8 cellular contexts compared by ENCODE assay signal in genomic region chr6:7541175-7542064, GRCh38. TPM values are rescaled to one million over a fixed set of nuclear protein-coding genes. Genes with fewer than 3 reads are reported as not detected.
DNase-seq lines count a peak whose midpoint lies in the region; ATAC-seq and TF ChIP-seq lines count a peak whose summit lies in the region.

A gene with protein sequence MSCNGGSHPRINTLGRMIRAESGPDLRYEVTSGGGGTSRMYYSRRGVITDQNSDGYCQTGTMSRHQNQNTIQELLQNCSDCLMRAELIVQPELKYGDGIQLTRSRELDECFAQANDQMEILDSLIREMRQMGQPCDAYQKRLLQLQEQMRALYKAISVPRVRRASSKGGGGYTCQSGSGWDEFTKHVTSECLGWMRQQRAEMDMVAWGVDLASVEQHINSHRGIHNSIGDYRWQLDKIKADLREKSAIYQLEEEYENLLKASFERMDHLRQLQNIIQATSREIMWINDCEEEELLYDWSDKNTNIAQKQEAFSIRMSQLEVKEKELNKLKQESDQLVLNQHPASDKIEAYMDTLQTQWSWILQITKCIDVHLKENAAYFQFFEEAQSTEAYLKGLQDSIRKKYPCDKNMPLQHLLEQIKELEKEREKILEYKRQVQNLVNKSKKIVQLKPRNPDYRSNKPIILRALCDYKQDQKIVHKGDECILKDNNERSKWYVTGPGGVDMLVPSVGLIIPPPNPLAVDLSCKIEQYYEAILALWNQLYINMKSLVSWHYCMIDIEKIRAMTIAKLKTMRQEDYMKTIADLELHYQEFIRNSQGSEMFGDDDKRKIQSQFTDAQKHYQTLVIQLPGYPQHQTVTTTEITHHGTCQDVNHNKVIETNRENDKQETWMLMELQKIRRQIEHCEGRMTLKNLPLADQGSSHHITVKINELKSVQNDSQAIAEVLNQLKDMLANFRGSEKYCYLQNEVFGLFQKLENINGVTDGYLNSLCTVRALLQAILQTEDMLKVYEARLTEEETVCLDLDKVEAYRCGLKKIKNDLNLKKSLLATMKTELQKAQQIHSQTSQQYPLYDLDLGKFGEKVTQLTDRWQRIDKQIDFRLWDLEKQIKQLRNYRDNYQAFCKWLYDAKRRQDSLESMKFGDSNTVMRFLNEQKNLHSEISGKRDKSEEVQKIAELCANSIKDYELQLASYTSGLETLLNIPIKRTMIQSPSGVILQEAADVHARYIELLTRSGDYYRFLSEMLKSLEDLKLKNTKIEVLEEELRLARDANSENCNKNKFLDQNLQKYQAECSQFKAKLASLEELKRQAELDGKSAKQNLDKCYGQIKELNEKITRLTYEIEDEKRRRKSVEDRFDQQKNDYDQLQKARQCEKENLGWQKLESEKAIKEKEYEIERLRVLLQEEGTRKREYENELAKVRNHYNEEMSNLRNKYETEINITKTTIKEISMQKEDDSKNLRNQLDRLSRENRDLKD (N-terminal part only) (plus strand): TSS chr6:7541671. CDS start chr6:7541916, 245 bp downstream.

- H3K4me3 Mint-ChIP-seq in T-helper 1 cell treated with Interleukin-12 subunit alpha and Interleukin-12 subunit beta and Interleukin-4 antibody, amounts not matched to agents 30 μg/mL and 1 μg/mL, for 36 hours = peak within 1 kb of the TSS; percentile 79

- H3K9me3 Mint-ChIP-seq in T-helper 1 cell treated with Interleukin-12 subunit alpha and Interleukin-12 subunit beta and Interleukin-4 antibody, amounts not matched to agents 30 μg/mL and 1 μg/mL, for 36 hours = no peaks in the 10 kb centered on the region

- no peak within 1 kb of the TSS for H3K27ac Mint-ChIP-seq in T-helper 1 cell treated with Interleukin-12 subunit alpha and Interleukin-12 subunit beta and Interleukin-4 antibody, amounts not matched to agents 30 μg/mL and 1 μg/mL, for 36 hours

- H3K27me3 Mint-ChIP-seq in T-helper 1 cell treated with Interleukin-12 subunit alpha and Interleukin-12 subunit beta and Interleukin-4 antibody, amounts not matched to agents 30 μg/mL and 1 μg/mL, for 36 hours (ENCODE audit: low read depth) = peaks cover 81% of the 10 kb centered on the region

- no CpG with 5 or more reads among the region's 105 CpGs for WGBS in iPS DF 6.9 (ENCODE audit: insufficient coverage, insufficient read length)

- ATAC-seq in gastrocnemius medialis = no peak
- no peak for ATAC-seq in GM21528 (IDR thresholded peaks at IDR 0.05; ENCODE audit: low FRiP score, unreplicated experiment)
- no peak for ATAC-seq in GM19463 (IDR thresholded peaks at IDR 0.05; ENCODE audit: unreplicated experiment)

- TF ChIP-seq CTCF in gastrocnemius medialis (IDR thresholded peaks at IDR 0.05 in 4 of 5, conservative IDR thresholded peaks at IDR 0.05 in 1 of 5) = no peak

- peak within 1 kb of the TSS; percentile 82 for H3K4me3 ChIP-seq in iPS DF 6.9 (ENCODE audit: low read length)
- H3K4me3 ChIP-seq in gastrocnemius medialis = peak within 1 kb of the TSS; percentile 52 to 59 (median 58)

- DNase-seq in T-helper 1 cell (no peak), NCI-H2196 (lab: John Stamatoyannopoulos, UW; ENCODE audit: unreplicated experiment) (peak; percentile 74), amniotic stem cell (lab: John Stamatoyannopoulos, UW) (peak; percentile 49), iPS DF 6.9 (ENCODE audit: low read depth, low spot score) (no peak), gastrocnemius medialis (no peak)

- H3K36me3 Mint-ChIP-seq in T-helper 1 cell treated with Interleukin-12 subunit alpha and Interleukin-12 subunit beta and Interleukin-4 antibody, amounts not matched to agents 30 μg/mL and 1 μg/mL, for 36 hours (ENCODE audit: low read depth) = no peaks in the 10 kb centered on the region

- H3K36me3 ChIP-seq in iPS DF 6.9 (ENCODE audit: control insufficient read depth, insufficient read depth, low read length) = no peaks in the 10 kb centered on the region
- no peaks in the 10 kb centered on the region for H3K36me3 ChIP-seq in gastrocnemius medialis

- in situ Hi-C loops in gastrocnemius medialis (cut with MboI; ENCODE audit: low sequenced_read_pairs in 4 of 4) = no loop called here

- TF ChIP-seq POLR2A in gastrocnemius medialis (IDR thresholded peaks at IDR 0.05) = no peak

- H3K4me1 Mint-ChIP-seq in T-helper 1 cell treated with Interleukin-12 subunit alpha and Interleukin-12 subunit beta and Interleukin-4 antibody, amounts not matched to agents 30 μg/mL and 1 μg/mL, for 36 hours (ENCODE audit: low read depth) = peaks cover 6% of the 10 kb centered on the region

- H3K27ac ChIP-seq in iPS DF 6.9 (ENCODE audit: low read length) = no peak within 1 kb of the TSS
- no peak within 1 kb of the TSS for H3K27ac ChIP-seq in gastrocnemius medialis

- H3K27me3 ChIP-seq in iPS DF 6.9 (ENCODE audit: control insufficient read depth, insufficient read depth, low read length) = no peaks in the 10 kb centered on the region; the same call in 1 of the 2 replicates
- H3K27me3 ChIP-seq in gastrocnemius medialis = peaks cover 39 to 76% (median 59%) of the 10 kb centered on the region in 3 donors

- intact Hi-C loops in gastrocnemius medialis (cut with DNase I; ENCODE audit: low total_unique reads) = no loop called here

- H3K9me3 ChIP-seq in iPS DF 6.9 (ENCODE audit: control insufficient read depth, insufficient read depth, low read length) (no peaks in the 10 kb centered on the region), gastrocnemius medialis (no peaks in the 10 kb centered on the region)

- H3K4me1 ChIP-seq in iPS DF 6.9 (ENCODE audit: control insufficient read depth, insufficient read depth, low read length) = 0 out of 2 replicates have a peak, but pooled peaks cover 2% of the 10 kb centered on the region
- H3K4me1 ChIP-seq in gastrocnemius medialis = peaks cover 5 to 7% of the 10 kb centered on the region in 2 donors

RNA-seq across cellular contexts. Expression of the gene that starts here (rescaled TPM):
- total RNA-seq in gastrocnemius medialis = 1 to 10 TPM in 1 of 4 donors, under 1 TPM in 3; 0.31 to 1.1 (median 0.65) TPM

Comparison
In these comparisons a context has a peak if more than half of its experiments do, and no peak if none do; other contexts are left out.
1. DNase-seq: peak in NCI-H2196 (single experiment) and amniotic stem cell (single experiment); none in T-helper 1 cell (0 of 5), iPS DF 6.9 (single experiment) and gastrocnemius medialis (0 of 2).